Comparison of ENCODE assay signal across 22 cellular contexts in the genomic region with DNA sequence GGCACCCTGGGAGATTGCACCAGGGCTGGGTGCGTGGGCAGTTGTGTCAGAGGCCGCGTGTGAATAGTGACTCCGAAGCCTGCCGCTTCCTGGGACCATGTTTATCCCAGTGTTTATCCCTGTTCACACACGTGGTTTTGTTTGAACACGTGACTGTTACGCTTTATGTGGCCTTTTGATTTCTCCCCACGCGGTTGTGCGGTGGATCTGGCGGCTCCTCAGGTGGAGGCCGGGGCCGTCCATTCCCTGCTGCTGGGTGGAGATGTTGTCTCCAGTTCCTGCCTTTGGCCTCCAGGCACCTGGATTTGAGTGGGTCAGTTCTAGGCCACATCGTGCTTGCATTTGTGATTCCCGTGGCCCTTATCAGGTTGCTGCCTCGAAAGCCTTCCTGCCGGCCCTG.
"Had no signal": no experiment of that assay in that cellular context is flagged by ENCODE, and none has a peak within 500 bp of the region (broad histone marks: within the 10 kb centered on the region; RNA-seq: fewer than 3 reads in every experiment).

No MANE protein-coding gene starts in this region.

- H3K4me1 ChIP-seq: heart right ventricle, parathyroid adenoma had no signal

- H3K9ac ChIP-seq: parathyroid adenoma had no signal

- H3K79me2 ChIP-seq: parathyroid adenoma had no signal

- H3K4me2 ChIP-seq: smooth muscle cell had no signal

- H3K27ac ChIP-seq: heart right ventricle, parathyroid adenoma, thoracic aorta had no signal

- H2AFZ ChIP-seq: parathyroid adenoma had no signal

- H3K9me3 ChIP-seq: heart right ventricle, thoracic aorta had no signal

- H3K4me3 ChIP-seq: heart right ventricle, smooth muscle cell, thoracic aorta had no signal

- H3K27me3 ChIP-seq: heart right ventricle had no signal

- DNase-seq: activated CD4-positive, alpha-beta T cell treated with anti-CD3 and anti-CD28 coated beads for 4 hours; activated CD4-positive, alpha-beta T cell treated with anti-CD3 and anti-CD28 coated beads, Interleukin-2, amount 50 U/mL, for 48 hours; activated gamma-delta T cell treated with Interleukin-2 at 50 U/mL for 16 hours; anterior cingulate cortex; caudate nucleus; dermis blood vessel endothelial cell; effector CD8-positive, alpha-beta T cell; erythroblast; foreskin fibroblast; heart right ventricle; islet precursor cell; left cardiac atrium; midbrain; stimulated activated CD4-positive, alpha-beta T cell treated with anti-CD3 and anti-CD28 coated beads, Interleukin-2, amount 100 ng/mL, for 48 hours; stimulated activated naive CD4-positive, alpha-beta T cell treated with Interleukin-2 at 50 U/mL for 16 hours; T-cell had no signal

- ATAC-seq: left cardiac atrium, sciatic nerve, SK-N-SH treated with all-trans-retinoic acid at 6 μM for 48 hours, T-cell, WTC11 had no signal
